Comparison of ENCODE assay signal across 18 cellular contexts in the genomic region with DNA sequence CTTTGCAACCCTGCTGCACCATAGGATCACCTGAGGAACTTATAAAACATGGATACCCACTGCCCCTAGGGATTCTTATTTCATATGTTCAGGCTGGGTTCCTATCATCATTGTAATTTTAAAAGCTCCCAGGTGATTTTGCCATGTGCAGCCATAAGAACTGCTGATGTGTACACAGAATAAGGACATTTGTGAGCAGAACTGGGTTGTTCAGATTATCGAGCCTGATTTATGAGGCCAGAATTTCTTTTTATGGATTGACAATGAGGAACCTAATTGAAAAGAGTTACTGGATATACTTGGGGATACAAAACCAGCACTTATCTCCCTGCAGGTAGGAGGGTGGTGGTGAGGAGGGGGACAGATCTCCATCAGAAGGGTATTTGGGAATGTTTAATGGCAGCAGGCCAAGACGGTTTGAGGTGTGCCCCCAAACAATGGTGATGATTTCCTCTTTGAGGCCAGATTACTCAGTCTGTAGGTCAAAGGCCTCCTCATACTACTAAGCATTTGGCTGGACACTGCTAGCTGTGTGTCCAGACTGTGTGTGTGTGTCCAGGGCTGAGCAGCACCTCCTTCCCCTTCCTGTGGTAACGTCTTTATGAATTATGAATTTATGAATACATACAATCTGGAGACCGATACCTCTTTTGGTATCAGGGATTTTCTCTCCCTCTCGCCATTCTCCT. TPM values are rescaled to one million over a fixed set of nuclear protein-coding genes. Genes with fewer than 3 reads are reported as not detected.
"Had no signal": no experiment of that assay in that cellular context is flagged by ENCODE, and none has a peak within 500 bp of the region (broad histone marks: within the 10 kb centered on the region; RNA-seq: fewer than 3 reads in every experiment).

No MANE protein-coding gene starts in this region.

- H3K4me3 ChIP-seq: body of pancreas, left lung, thoracic aorta had no signal

- H3K9me3 Mint-ChIP-seq: activated CD4-positive, alpha-beta T cell treated with anti-CD3 and anti-CD28 coated beads, Interleukin-2, amount 10 ng/mL, durations not matched to agents 24 days and 14 days; central memory CD8-positive, alpha-beta T cell had no signal

- H3K36me3 ChIP-seq: left lung, thoracic aorta had no signal

- H3K4me3 Mint-ChIP-seq: activated B cell treated with CpG ODN at 0.5 μM for 24 hours; activated CD4-positive, alpha-beta T cell treated with anti-CD3 and anti-CD28 coated beads, Interleukin-2, amount 10 ng/mL, durations not matched to agents 24 days and 14 days; central memory CD8-positive, alpha-beta T cell; endodermal cell; nephron progenitor cell; stimulated activated naive CD8-positive, alpha-beta T cell treated with anti-CD3 and anti-CD28 coated beads, Interleukin-15, Interleukin-2, amounts not matched to agents 100 ng/mL and 50 ng/mL, for 24 hours; T-helper 17 cell had no signal

- H3K27me3 ChIP-seq: body of pancreas, left lung had no signal

- H3K9me3 ChIP-seq: body of pancreas, left lung, thoracic aorta had no signal

- H3K4me1 Mint-ChIP-seq: activated B cell treated with CpG ODN at 0.5 μM for 24 hours; activated CD4-positive, alpha-beta T cell treated with anti-CD3 and anti-CD28 coated beads, Interleukin-2, amount 10 ng/mL, durations not matched to agents 24 days and 14 days; central memory CD8-positive, alpha-beta T cell had no signal

- H3K4me1 ChIP-seq: body of pancreas, left lung had no signal

- H3K27ac ChIP-seq: body of pancreas, left lung, thoracic aorta had no signal

- H3K27ac Mint-ChIP-seq: activated B cell treated with CpG ODN at 0.5 μM for 24 hours; activated CD4-positive, alpha-beta T cell treated with anti-CD3 and anti-CD28 coated beads, Interleukin-2, amount 10 ng/mL, durations not matched to agents 24 days and 14 days; endodermal cell; nephron progenitor cell; stimulated activated naive CD8-positive, alpha-beta T cell treated with anti-CD3 and anti-CD28 coated beads, Interleukin-15, Interleukin-2, amounts not matched to agents 100 ng/mL and 50 ng/mL, for 24 hours; T-helper 17 cell had no signal

- FAIRE-seq: urothelium cell line had no signal

- DNase-seq: activated B cell treated with CpG ODN at 0.5 μM for 24 hours; activated CD4-positive, alpha-beta T cell treated with anti-CD3 and anti-CD28 coated beads, Interleukin-2, amount 10 ng/mL, durations not matched to agents 24 days and 14 days; activated CD8-positive, alpha-beta memory T cell treated with anti-CD3 and anti-CD28 coated beads for 24 hours; activated naive CD4-positive, alpha-beta T cell treated with anti-CD3 and anti-CD28 coated beads, Interleukin-2, amount 50 U/mL, for 16 hours; body of pancreas; endodermal cell; foreskin melanocyte; head of caudate nucleus; left lung; mesendoderm; nephron progenitor cell; stimulated activated CD4-positive, alpha-beta T cell treated with anti-CD3 and anti-CD28 coated beads, Interleukin-4, amount 100 ng/mL, for 1 hour; T-helper 17 cell had no signal

- ATAC-seq: body of pancreas, left lung, T-helper 17 cell had no signal

RNA-seq across cellular contexts. Expression of a gene that starts 18.9 kb away (rescaled TPM):
- total RNA-seq: activated B cell treated with CpG ODN at 0.5 μM for 24 hours; activated CD4-positive, alpha-beta T cell treated with anti-CD3 and anti-CD28 coated beads, Interleukin-2, amount 10 ng/mL, durations not matched to agents 24 days and 14 days; osteoblast; T-helper 17 cell had no signal
